In genomic region chr20:50283922-50284810, GRCh38 we compare ENCODE assay signal across 8 cellular contexts.
A peak's percentile ranks its signal among the peaks of the same experiment; 100 is the strongest.
DNase-seq lines count a peak whose midpoint lies in the region; ATAC-seq, FAIRE-seq and TF ChIP-seq lines count a peak whose summit lies in the region.

No MANE protein-coding gene starts in this region.

- no peaks in the 10 kb centered on the region for H3K9me3 ChIP-seq in SJSA1 (replicated peaks)

- H3K4me3 ChIP-seq in HL-60 (replicated peaks; ENCODE audit: insufficient read depth, low read length), result no peak overlapping the region
- H3K4me3 ChIP-seq in SJSA1, result no peak overlapping the region

- intact Hi-C loops in Right ventricle myocardium superior (cut with DNase I), result no loop called here

- H3K36me3 ChIP-seq in SJSA1, result no peaks in the 10 kb centered on the region

- no peak for TF ChIP-seq CTCF in HL-60 (IDR thresholded peaks at IDR 0.05; ENCODE audit: insufficient read depth, low read length)

- ATAC-seq in Right ventricle myocardium superior (ENCODE audit: poor library complexity), result peak; percentile 2
- no peak for ATAC-seq in GM21423 (IDR thresholded peaks at IDR 0.05; ENCODE audit: unreplicated experiment)
- no peak for ATAC-seq in HG03175 (IDR thresholded peaks at IDR 0.05; ENCODE audit: unreplicated experiment)

- H3K4me1 ChIP-seq in SJSA1 (replicated peaks), result peaks cover 45% of the 10 kb centered on the region

- TF ChIP-seq POLR2A in GM12891 (IDR thresholded peaks at IDR 0.05; ENCODE audit: low read depth, low read length), result no peak

- FAIRE-seq in GM19239 (lab: Jason Lieb, UNC) (no peak), GM12891 (lab: Jason Lieb, UNC) (no peak)

- peak; percentile 79 to 97 for DNase-seq in HL-60 (ENCODE audit: low read depth in 1 of 2, low spot score in 1 of 2)
- peak; percentile 68 to 79 for DNase-seq in SJSA1 (ENCODE audit: low read depth in 1 of 2, low spot score in 2 of 2)
- peak; percentile 67 for DNase-seq in Right ventricle myocardium superior
- peak; percentile 23 for DNase-seq in stimulated activated CD4-positive, alpha-beta T cell treated with anti-CD3 and anti-CD28 coated beads, Interleukin-4, amount 100 ng/mL, for 24 hours
- DNase-seq in GM19239 (ENCODE audit: insufficient read length, low spot score), result no peak
- no peak for DNase-seq in GM12891 (ENCODE audit: insufficient read length, low spot score)

- H3K27ac ChIP-seq in HL-60 (replicated peaks) (no peak overlapping the region), SJSA1 (peak overlapping the region; percentile 63)

- H3K27me3 ChIP-seq in HL-60 (ENCODE audit: insufficient read depth, poor library complexity, severe bottlenecking) (no peaks in the 10 kb centered on the region), SJSA1 (replicated peaks) (no peaks in the 10 kb centered on the region)

TF ChIP-seq in GM12891, 5 proteins besides CTCF, POLR2A, EP300 and RAD21:
- TF ChIP-seq POLR2AphosphoS5 (IDR thresholded peaks at IDR 0.05; ENCODE audit: low read depth, low read length), result no peak
- TF ChIP-seq POU2F2 (IDR thresholded peaks at IDR 0.05; ENCODE audit: low read depth, low read length), result no peak
- TF ChIP-seq TAF1 (IDR thresholded peaks at IDR 0.05; ENCODE audit: low read depth, low read length), result no peak
- TF ChIP-seq PAX5 (IDR thresholded peaks at IDR 0.05; ENCODE audit: insufficient read depth, low read length, severe bottlenecking), result no peak
- no peak for TF ChIP-seq SPI1 (IDR thresholded peaks at IDR 0.05; ENCODE audit: low read depth, low read length)

Comparison
In these comparisons a context has a peak if more than half of its experiments do, and no peak if none do; other contexts are left out.
1. DNase-seq: peak in HL-60 (2 of 2), SJSA1 (2 of 2), Right ventricle myocardium superior (single experiment) and stimulated activated CD4-positive, alpha-beta T cell treated with anti-CD3 and anti-CD28 coated beads, Interleukin-4, amount 100 ng/mL, for 24 hours (single experiment); none in GM19239 (single experiment) and GM12891 (single experiment).